Comparison of ENCODE assay signal across 21 cellular contexts in the genomic region with DNA sequence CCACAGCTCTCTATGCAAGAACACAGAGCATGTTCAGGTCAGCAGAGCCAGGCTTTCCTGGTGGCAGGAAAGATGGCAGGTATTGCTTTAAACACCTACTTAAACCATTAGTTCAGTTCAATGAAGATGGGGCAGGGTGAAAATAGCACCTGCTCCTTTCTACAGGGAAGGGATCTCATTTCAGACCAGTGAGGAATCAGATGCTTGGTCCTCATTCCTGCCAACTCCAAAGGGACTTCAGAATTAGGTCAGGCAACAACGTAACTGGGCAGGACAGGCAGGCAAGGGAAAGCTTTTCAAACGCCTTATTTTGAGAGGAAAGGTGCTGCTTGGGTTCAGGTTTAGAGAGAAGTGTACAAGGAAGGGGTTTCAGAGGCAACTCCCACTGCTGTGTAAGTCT.
"Had no signal": no experiment of that assay in that cellular context is flagged by ENCODE, and none has a peak within 500 bp of the region (broad histone marks: within the 10 kb centered on the region; RNA-seq: fewer than 3 reads in every experiment).

No MANE protein-coding gene starts in this region.

- H3K27ac Mint-ChIP-seq: endodermal cell; immature natural killer cell; nephron progenitor cell; stimulated activated naive B cell treated with anti-CD40 and anti-IgM and Interleukin-4, amounts not matched to agents 10 μg/mL and 1 μg/mL and 100 μg/mL, for 72 hours; stimulated activated naive CD8-positive, alpha-beta T cell treated with anti-CD3 and anti-CD28 coated beads, Interleukin-15, Interleukin-2, amounts not matched to agents 100 ng/mL and 50 ng/mL, for 24 hours had no signal

- H3K36me3 ChIP-seq: lower lobe of right lung, prostate gland, spleen, transverse colon had no signal

- H3K4me1 Mint-ChIP-seq: immature natural killer cell; naive thymus-derived CD8-positive, alpha-beta T cell; nephron progenitor cell had no signal

- ATAC-seq: esophagus mucosa; left ventricle myocardium superior; lower lobe of right lung; naive thymus-derived CD8-positive, alpha-beta T cell; right cardiac atrium; stimulated activated naive B cell treated with anti-CD40 and anti-IgM and Interleukin-4, amounts not matched to agents 10 μg/mL and 1 μg/mL and 100 μg/mL, for 72 hours had no signal

- H3K9me3 Mint-ChIP-seq: endodermal cell; immature natural killer cell; naive thymus-derived CD8-positive, alpha-beta T cell; nephron progenitor cell; stimulated activated naive B cell treated with anti-CD40 and anti-IgM and Interleukin-4, amounts not matched to agents 10 μg/mL and 1 μg/mL and 100 μg/mL, for 72 hours; stimulated activated naive CD8-positive, alpha-beta T cell treated with anti-CD3 and anti-CD28 coated beads, Interleukin-15, Interleukin-2, amounts not matched to agents 100 ng/mL and 50 ng/mL, for 24 hours had no signal

- H3K27ac ChIP-seq: lower lobe of right lung, prostate gland, sigmoid colon, spleen, transverse colon had no signal

- H3K36me3 Mint-ChIP-seq: immature natural killer cell; stimulated activated naive B cell treated with anti-CD40 and anti-IgM and Interleukin-4, amounts not matched to agents 10 μg/mL and 1 μg/mL and 100 μg/mL, for 72 hours had no signal

- H3K4me3 Mint-ChIP-seq: endodermal cell; immature natural killer cell; naive thymus-derived CD8-positive, alpha-beta T cell; nephron progenitor cell; stimulated activated naive B cell treated with anti-CD40 and anti-IgM and Interleukin-4, amounts not matched to agents 10 μg/mL and 1 μg/mL and 100 μg/mL, for 72 hours; stimulated activated naive CD8-positive, alpha-beta T cell treated with anti-CD3 and anti-CD28 coated beads, Interleukin-15, Interleukin-2, amounts not matched to agents 100 ng/mL and 50 ng/mL, for 24 hours had no signal

- H3K9me3 ChIP-seq: lower lobe of right lung, prostate gland, sigmoid colon, spleen, transverse colon had no signal

- DNase-seq: cerebellar nuclear complex; effector CD8-positive, alpha-beta T cell; endodermal cell; foreskin fibroblast; hypothalamus; immature natural killer cell; left ventricle myocardium superior; lower lobe of right lung; naive thymus-derived CD8-positive, alpha-beta T cell; nephron progenitor cell; nucleus accumbens; right cardiac atrium; sigmoid colon; spleen; stimulated activated CD4-positive, alpha-beta T cell treated with anti-CD3 and anti-CD28 coated beads, Interleukin-4, amount 100 ng/mL, for 4 hours; stimulated activated naive B cell treated with anti-CD40 and anti-IgM and Interleukin-4, amounts not matched to agents 10 μg/mL and 1 μg/mL and 100 μg/mL, for 72 hours; transverse colon had no signal

- H3K27me3 ChIP-seq: sigmoid colon, spleen, transverse colon had no signal

- H3K4me3 ChIP-seq: lower lobe of right lung, prostate gland, sigmoid colon, skin epidermis, spleen, transverse colon had no signal

- H3K4me1 ChIP-seq: lower lobe of right lung, prostate gland, sigmoid colon, spleen, transverse colon had no signal
